ENCODE assay signal across 1 cellular context in genomic region chr1:109485001-109485400, GRCh38.
TF ChIP-seq lines count a peak whose summit lies in the region.

No MANE protein-coding gene starts in this region.

TF ChIP-seq in SK-N-SH, 30 proteins besides CTCF, POLR2A, EP300 and RAD21 (continued from another document):
- TF ChIP-seq REST (IDR thresholded peaks at IDR 0.05; ENCODE audit: low read depth, low read length), result no peak
- TF ChIP-seq EZH2phosphoT487 (IDR thresholded peaks at IDR 0.05; ENCODE audit: borderline replicate concordance, low read depth), result no peak
- no peak for TF ChIP-seq ZBTB33 (IDR thresholded peaks at IDR 0.05; ENCODE audit: borderline replicate concordance, low read depth)
- no peak for TF ChIP-seq SMC3 (IDR thresholded peaks at IDR 0.05; ENCODE audit: low read depth, low read length)
- no peak for TF ChIP-seq GABPA (IDR thresholded peaks at IDR 0.05; ENCODE audit: low read depth)
- TF ChIP-seq TEAD4 (IDR thresholded peaks at IDR 0.05; ENCODE audit: borderline replicate concordance, insufficient read depth), result no peak
- no peak for TF ChIP-seq YY1 (IDR thresholded peaks at IDR 0.05; ENCODE audit: low read depth)
- TF ChIP-seq FOXM1 (IDR thresholded peaks at IDR 0.05; ENCODE audit: low read depth), result no peak
- TF ChIP-seq MEF2A (IDR thresholded peaks at IDR 0.05; ENCODE audit: borderline replicate concordance, low read depth), result no peak
- no peak for TF ChIP-seq RFX5 (IDR thresholded peaks at IDR 0.05; ENCODE audit: low read length)
- TF ChIP-seq USF2 (IDR thresholded peaks at IDR 0.05; ENCODE audit: borderline replicate concordance, low read depth, low read length), result no peak
- TF ChIP-seq RXRA (IDR thresholded peaks at IDR 0.05; ENCODE audit: borderline replicate concordance, low read depth), result no peak
- TF ChIP-seq FOXJ3 (CRISPR knock-in tag; IDR thresholded peaks at IDR 0.05), result no peak
- TF ChIP-seq NFIC (IDR thresholded peaks at IDR 0.05; ENCODE audit: borderline replicate concordance), result no peak
